In genomic region chr21:36265431-36265830, GRCh38 we compare ENCODE assay signal across 22 cellular contexts.
"Had no signal": no experiment of that assay in that cellular context is flagged by ENCODE, and none has a peak within 500 bp of the region (broad histone marks: within the 10 kb centered on the region; RNA-seq: fewer than 3 reads in every experiment).

No MANE protein-coding gene starts in this region.

- H3K4me1 Mint-ChIP-seq: endodermal cell had no signal

- H3K36me3 ChIP-seq: pancreas, right atrium auricular region had no signal

- H3K4me1 ChIP-seq: pancreas, psoas muscle, tibial artery had no signal

- H3K27ac Mint-ChIP-seq: activated naive CD8-positive, alpha-beta T cell treated with anti-CD3 and anti-CD28 coated beads, Interleukin-2, amount 10 ng/mL, durations not matched to agents 7 days and 5 days; endodermal cell; nephron; stimulated activated naive CD8-positive, alpha-beta T cell treated with anti-CD3 and anti-CD28 coated beads, Interleukin-15, amount 100 ng/mL, for 72 hours; T-helper 1 cell treated with Interleukin-12 subunit alpha and Interleukin-12 subunit beta and Interleukin-4 antibody, amounts not matched to agents 30 μg/mL and 1 μg/mL, for 36 hours had no signal

- ATAC-seq: heart left ventricle; left cardiac atrium; pancreas; psoas muscle; stimulated activated naive CD8-positive, alpha-beta T cell treated with anti-CD3 and anti-CD28 coated beads, Interleukin-15, amount 100 ng/mL, for 72 hours had no signal

- H3K27ac ChIP-seq: heart left ventricle, pancreas, psoas muscle, right atrium auricular region, tibial artery had no signal

- DNase-seq: activated CD4-positive, CD25-positive, alpha-beta regulatory T cell treated with anti-CD3 and anti-CD28 coated beads, Interleukin-2, amount 50 U/mL, for 72 hours; activated CD8-positive, alpha-beta memory T cell treated with anti-CD3 and anti-CD28 coated beads for 24 hours; activated CD8-positive, alpha-beta memory T cell treated with anti-CD3 and anti-CD28 coated beads, Interleukin-2, amount 50 U/mL, for 4 hours; activated naive CD4-positive, alpha-beta T cell treated with Interleukin-2 at 50 U/mL for 16 hours; activated naive CD8-positive, alpha-beta T cell treated with anti-CD3 and anti-CD28 coated beads, Interleukin-2, amount 10 ng/mL, durations not matched to agents 7 days and 5 days; activated T-cell treated with anti-CD3 and anti-CD28 coated beads, Interleukin-2, amount 50 U/mL, for 48 hours; amniotic stem cell; cerebellar nuclear complex; cortex of kidney; endodermal cell; heart left ventricle; left cardiac atrium; midbrain; pancreas; psoas muscle; stimulated activated CD4-positive, alpha-beta T cell treated with anti-CD3 and anti-CD28 coated beads, Interleukin-12 subunit alpha, Interleukin-12 subunit beta, amount 100 ng/mL, for 4 hours; stimulated activated CD4-positive, alpha-beta T cell treated with anti-CD3 and anti-CD28 coated beads, Interleukin-1b, Interleukin-23, amount 100 ng/mL, for 48 hours; stimulated activated naive CD8-positive, alpha-beta T cell treated with anti-CD3 and anti-CD28 coated beads, Interleukin-15, amount 100 ng/mL, for 72 hours; tibial artery had no signal

- H3K27me3 ChIP-seq: heart left ventricle, pancreas, right atrium auricular region, tibial artery had no signal

- H3K9me3 ChIP-seq: heart left ventricle, pancreas, psoas muscle, right atrium auricular region, tibial artery had no signal

- H3K27me3 Mint-ChIP-seq: activated naive CD8-positive, alpha-beta T cell treated with anti-CD3 and anti-CD28 coated beads, Interleukin-2, amount 10 ng/mL, durations not matched to agents 7 days and 5 days; stimulated activated naive CD8-positive, alpha-beta T cell treated with anti-CD3 and anti-CD28 coated beads, Interleukin-15, amount 100 ng/mL, for 72 hours had no signal

- H3K4me3 ChIP-seq: heart left ventricle, pancreas, psoas muscle, right atrium auricular region, tibial artery had no signal

- H3K9me3 Mint-ChIP-seq: activated naive CD8-positive, alpha-beta T cell treated with anti-CD3 and anti-CD28 coated beads, Interleukin-2, amount 10 ng/mL, durations not matched to agents 7 days and 5 days; stimulated activated naive CD8-positive, alpha-beta T cell treated with anti-CD3 and anti-CD28 coated beads, Interleukin-15, amount 100 ng/mL, for 72 hours; T-helper 1 cell treated with Interleukin-12 subunit alpha and Interleukin-12 subunit beta and Interleukin-4 antibody, amounts not matched to agents 30 μg/mL and 1 μg/mL, for 36 hours had no signal

- H3K4me3 Mint-ChIP-seq: activated naive CD8-positive, alpha-beta T cell treated with anti-CD3 and anti-CD28 coated beads, Interleukin-2, amount 10 ng/mL, durations not matched to agents 7 days and 5 days; endodermal cell; nephron; stimulated activated naive CD8-positive, alpha-beta T cell treated with anti-CD3 and anti-CD28 coated beads, Interleukin-15, amount 100 ng/mL, for 72 hours; T-helper 1 cell treated with Interleukin-12 subunit alpha and Interleukin-12 subunit beta and Interleukin-4 antibody, amounts not matched to agents 30 μg/mL and 1 μg/mL, for 36 hours had no signal
